In genomic region chr7:128030999-128031681, GRCh38 we compare ENCODE assay signal across 8 cellular contexts. TPM values are rescaled to one million over a fixed set of nuclear protein-coding genes. Genes with fewer than 3 reads are reported as not detected.
A peak's percentile ranks its signal among the peaks of the same experiment; 100 is the strongest.
DNase-seq lines count a peak whose midpoint lies in the region; ATAC-seq and TF ChIP-seq lines count a peak whose summit lies in the region.

A gene with protein sequence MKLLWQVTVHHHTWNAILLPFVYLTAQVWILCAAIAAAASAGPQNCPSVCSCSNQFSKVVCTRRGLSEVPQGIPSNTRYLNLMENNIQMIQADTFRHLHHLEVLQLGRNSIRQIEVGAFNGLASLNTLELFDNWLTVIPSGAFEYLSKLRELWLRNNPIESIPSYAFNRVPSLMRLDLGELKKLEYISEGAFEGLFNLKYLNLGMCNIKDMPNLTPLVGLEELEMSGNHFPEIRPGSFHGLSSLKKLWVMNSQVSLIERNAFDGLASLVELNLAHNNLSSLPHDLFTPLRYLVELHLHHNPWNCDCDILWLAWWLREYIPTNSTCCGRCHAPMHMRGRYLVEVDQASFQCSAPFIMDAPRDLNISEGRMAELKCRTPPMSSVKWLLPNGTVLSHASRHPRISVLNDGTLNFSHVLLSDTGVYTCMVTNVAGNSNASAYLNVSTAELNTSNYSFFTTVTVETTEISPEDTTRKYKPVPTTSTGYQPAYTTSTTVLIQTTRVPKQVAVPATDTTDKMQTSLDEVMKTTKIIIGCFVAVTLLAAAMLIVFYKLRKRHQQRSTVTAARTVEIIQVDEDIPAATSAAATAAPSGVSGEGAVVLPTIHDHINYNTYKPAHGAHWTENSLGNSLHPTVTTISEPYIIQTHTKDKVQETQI (minus strand): TSS chr7:128031437. CDS start chr7:128030640, 797 bp downstream.

- intact Hi-C loops in A673 (cut with micrococcal nuclease; ENCODE audit: unreplicated experiment), result no loop called here
- intact Hi-C loops in dorsolateral prefrontal cortex (cut with DNase I), result loop anchor here (2.0 to 10.0 kb wide), 7 partner anchors 89 to 446 kb away; partner anchors contain the start of genes ARF5 (in 2 of the 2) and GCC1 (in 1 of the 2)
- intact Hi-C loops in lower leg skin (cut with DNase I; ENCODE audit: low total_unique reads), result no loop called here

- POLR2A ChIA-PET in A673 (lab: Charles Lee; ENCODE audit: low non-redundant PET), result no interaction called here

- no peaks in the 10 kb centered on the region for H3K9me3 ChIP-seq in A673 (ENCODE audit: low read depth, low read length, poor library complexity, severe bottlenecking)

- peaks cover 29% of the 10 kb centered on the region for H3K4me1 ChIP-seq in A673 (ENCODE audit: insufficient read depth, low read length, poor library complexity, severe bottlenecking)

- peaks cover 19% of the 10 kb centered on the region for H3K36me3 Mint-ChIP-seq in T-helper 2 cell treated with Interferon-gamma antibody and Interleukin-4, amounts not matched to agents 5 μg/mL and 100 μg/mL, for 36 hours (ENCODE audit: low read depth)
- peaks cover 30% of the 10 kb centered on the region for H3K36me3 Mint-ChIP-seq in stimulated activated memory B cell treated with anti-CD40 and anti-IgM and Interleukin-4, amounts not matched to agents 10 μg/mL and 1 μg/mL and 100 μg/mL, for 72 hours

- peak; percentile 53 for ATAC-seq in GM18511 (IDR thresholded peaks at IDR 0.05; ENCODE audit: unreplicated experiment)
- peak; percentile 36 for ATAC-seq in HG03039 (IDR thresholded peaks at IDR 0.05; ENCODE audit: unreplicated experiment)
- ATAC-seq in left lobe of liver, result peak; percentile 5
- peak; percentile 64 for ATAC-seq in stimulated activated memory B cell treated with anti-CD40 and anti-IgM and Interleukin-4, amounts not matched to agents 10 μg/mL and 1 μg/mL and 100 μg/mL, for 72 hours

- H3K27ac Mint-ChIP-seq in T-helper 2 cell treated with Interferon-gamma antibody and Interleukin-4, amounts not matched to agents 5 μg/mL and 100 μg/mL, for 36 hours, result no peak within 1 kb of the TSS
- no peak within 1 kb of the TSS for H3K27ac Mint-ChIP-seq in stimulated activated memory B cell treated with anti-CD40 and anti-IgM and Interleukin-4, amounts not matched to agents 10 μg/mL and 1 μg/mL and 100 μg/mL, for 72 hours

- no peaks in the 10 kb centered on the region for H3K36me3 ChIP-seq in A673 (ENCODE audit: insufficient read depth, low read length, poor library complexity, severe bottlenecking)

- H3K9me3 Mint-ChIP-seq in T-helper 2 cell treated with Interferon-gamma antibody and Interleukin-4, amounts not matched to agents 5 μg/mL and 100 μg/mL, for 36 hours, result no peaks in the 10 kb centered on the region
- H3K9me3 Mint-ChIP-seq in stimulated activated memory B cell treated with anti-CD40 and anti-IgM and Interleukin-4, amounts not matched to agents 10 μg/mL and 1 μg/mL and 100 μg/mL, for 72 hours, result no peaks in the 10 kb centered on the region

- peak within 1 kb of the TSS; percentile 75 for H3K4me3 Mint-ChIP-seq in T-helper 2 cell treated with Interferon-gamma antibody and Interleukin-4, amounts not matched to agents 5 μg/mL and 100 μg/mL, for 36 hours
- H3K4me3 Mint-ChIP-seq in stimulated activated memory B cell treated with anti-CD40 and anti-IgM and Interleukin-4, amounts not matched to agents 10 μg/mL and 1 μg/mL and 100 μg/mL, for 72 hours, result peak within 1 kb of the TSS; percentile 78

- peak within 1 kb of the TSS; percentile 73 for H3K27ac ChIP-seq in A673 (ENCODE audit: low read depth, low read length, poor library complexity, severe bottlenecking)
- H3K27ac ChIP-seq in dorsolateral prefrontal cortex, result peak within 1 kb of the TSS; percentile 23 to 96 (median 89)

- no peak for TF ChIP-seq POLR2A in lower leg skin (IDR thresholded peaks at IDR 0.05)

- H3K27me3 Mint-ChIP-seq in T-helper 2 cell treated with Interferon-gamma antibody and Interleukin-4, amounts not matched to agents 5 μg/mL and 100 μg/mL, for 36 hours (ENCODE audit: low read depth), result peaks cover 31% of the 10 kb centered on the region
- H3K27me3 Mint-ChIP-seq in stimulated activated memory B cell treated with anti-CD40 and anti-IgM and Interleukin-4, amounts not matched to agents 10 μg/mL and 1 μg/mL and 100 μg/mL, for 72 hours, result no peaks in the 10 kb centered on the region

- peaks cover 4% of the 10 kb centered on the region for H3K4me1 Mint-ChIP-seq in T-helper 2 cell treated with Interferon-gamma antibody and Interleukin-4, amounts not matched to agents 5 μg/mL and 100 μg/mL, for 36 hours (ENCODE audit: low read depth)
- peaks cover 40% of the 10 kb centered on the region for H3K4me1 Mint-ChIP-seq in stimulated activated memory B cell treated with anti-CD40 and anti-IgM and Interleukin-4, amounts not matched to agents 10 μg/mL and 1 μg/mL and 100 μg/mL, for 72 hours

- BruUV-seq in A673 (replicated peaks; lab: Mats Ljungman, UMichigan), result no TSS peak

- DNase-seq in A673 (ENCODE audit: low spot score), result peak; percentile 69
- DNase-seq in T-helper 2 cell treated with Interferon-gamma antibody and Interleukin-4, amounts not matched to agents 5 μg/mL and 100 μg/mL, for 36 hours (ENCODE audit: low spot score), result peak; percentile 22
- peak in 2 of 10 donors; percentile 35 to 61 for DNase-seq in dorsolateral prefrontal cortex
- DNase-seq in left lobe of liver (ENCODE audit: low spot score), result no peak
- DNase-seq in lower leg skin (ENCODE audit: low spot score in 2 of 2), result no peak

- H3K27me3 ChIP-seq in A673 (replicated peaks; ENCODE audit: insufficient read depth, low read depth, low read length, poor library complexity) (no peaks in the 10 kb centered on the region), dorsolateral prefrontal cortex (no peaks in the 10 kb centered on the region)

- CTCF ChIA-PET in A673 (lab: Charles Lee), result no interaction called here

- WGBS in lower leg skin, 2 donors, result 0 to 1% methylated on average over 23 to 31 of the region's 83 CpGs

- peak within 1 kb of the TSS; percentile 65 for H3K4me3 ChIP-seq in A673 (ENCODE audit: low read depth, low read length, poor library complexity, severe bottlenecking)
- H3K4me3 ChIP-seq in dorsolateral prefrontal cortex, result peak within 1 kb of the TSS; percentile 56 to 85 (median 72)
- H3K4me3 ChIP-seq in lower leg skin (ENCODE audit: low read depth, poor library complexity, severe bottlenecking), result no peak within 1 kb of the TSS

- TF ChIP-seq CTCF in A673 (conservative IDR thresholded peaks at IDR 0.05; ENCODE audit: low read depth, low read length) (no peak), dorsolateral prefrontal cortex (IDR thresholded peaks at IDR 0.05 in 54 of 56, conservative IDR thresholded peaks at IDR 0.05 in 2 of 56; ENCODE audit: low read depth in 1 of 56, partially characterized antibody in 56 of 56) (peak in 28 of 56 donors; percentile 8 to 48 (median 16)), lower leg skin (IDR thresholded peaks at IDR 0.05) (no peak)

RNA-seq across cellular contexts. Expression of the gene that starts here (rescaled TPM):
- total RNA-seq in A673 (2021), result 10.6 and 16.1 TPM in 2 replicates
- total RNA-seq in dorsolateral prefrontal cortex, result 100 to 1,000 TPM in 88 of 120 experiments, 10 to 100 TPM in 32; 44.8 to 204 (median 116) TPM
- total RNA-seq in left lobe of liver, result 2.8 TPM
- under 1 TPM in 3 of 4 donors, not detected in 1; 0.08 to 0.74 (median 0.32) TPM for total RNA-seq in lower leg skin

Comparison
In these comparisons a context has a peak if more than half of its experiments do, and no peak if none do; other contexts are left out.
1. DNase-seq: peak in A673 (single experiment) and T-helper 2 cell treated with Interferon-gamma antibody and Interleukin-4, amounts not matched to agents 5 μg/mL and 100 μg/mL, for 36 hours (single experiment); none in left lobe of liver (single experiment) and lower leg skin (0 of 2).
2. ATAC-seq: peak in every context shown above with its lines; median percentile 64 in stimulated activated memory B cell treated with anti-CD40 and anti-IgM and Interleukin-4, amounts not matched to agents 10 μg/mL and 1 μg/mL and 100 μg/mL, for 72 hours; 53 in GM18511; 36 in HG03039; 5 in left lobe of liver.
3. intact Hi-C loops: an anchor here in dorsolateral prefrontal cortex (2.0 to 10.0 kb wide); none called in A673 and lower leg skin.